28 cellular contexts compared by ENCODE assay signal in genomic region chr11:116537736-116538135, GRCh38.
"Had no signal": no experiment of that assay in that cellular context is flagged by ENCODE, and none has a peak within 500 bp of the region (broad histone marks: within the 10 kb centered on the region; RNA-seq: fewer than 3 reads in every experiment).

No MANE protein-coding gene starts in this region.

- H3K36me3 Mint-ChIP-seq: activated naive CD4-positive, alpha-beta T cell treated with anti-CD3 and anti-CD28 coated beads, Interleukin-2, amount 10 ng/mL, durations not matched to agents 7 days and 5 days; activated naive CD4-positive, alpha-beta T cell treated with anti-CD3 and anti-CD28 coated beads, Interleukin-2, amount 50 U/mL, for 72 hours; activated naive CD8-positive, alpha-beta T cell treated with anti-CD3 and anti-CD28 coated beads, Interleukin-2, amount 10 ng/mL, durations not matched to agents 7 days and 5 days; WTC11 had no signal

- H3K27ac Mint-ChIP-seq: activated CD4-positive, alpha-beta memory T cell treated with anti-CD3 and anti-CD28 coated beads, Interleukin-2, amount 10 ng/mL, durations not matched to agents 7 days and 5 days; activated CD4-positive, alpha-beta T cell treated with anti-CD3 and anti-CD28 coated beads, Interleukin-2, amount 10 ng/mL, durations not matched to agents 7 days and 5 days; activated naive CD4-positive, alpha-beta T cell treated with anti-CD3 and anti-CD28 coated beads, Interleukin-2, amount 10 ng/mL, durations not matched to agents 7 days and 5 days; activated naive CD4-positive, alpha-beta T cell treated with anti-CD3 and anti-CD28 coated beads, Interleukin-2, amount 50 U/mL, for 72 hours; activated naive CD8-positive, alpha-beta T cell treated with anti-CD3 and anti-CD28 coated beads, Interleukin-2, amount 10 ng/mL, durations not matched to agents 7 days and 5 days; activated T-cell treated with anti-CD3 and anti-CD28 coated beads, Interleukin-2, amount 50 U/mL, for 24 hours; activated T-cell treated with anti-CD3 and anti-CD28 coated beads, Interleukin-2, amount 50 U/mL, for 72 hours; WTC11 had no signal

- H3K27ac ChIP-seq: ascending aorta, breast epithelium, cardiac muscle cell had no signal

- H3K4me3 ChIP-seq: ascending aorta, breast epithelium, cardiac muscle cell had no signal

- H3K36me3 ChIP-seq: ascending aorta, breast epithelium, cardiac muscle cell had no signal

- H3K27me3 ChIP-seq: ascending aorta, cardiac muscle cell had no signal

- H3K9me3 Mint-ChIP-seq: activated CD4-positive, alpha-beta memory T cell treated with anti-CD3 and anti-CD28 coated beads, Interleukin-2, amount 10 ng/mL, durations not matched to agents 7 days and 5 days; activated CD4-positive, alpha-beta T cell treated with anti-CD3 and anti-CD28 coated beads, Interleukin-2, amount 10 ng/mL, durations not matched to agents 7 days and 5 days; activated naive CD4-positive, alpha-beta T cell treated with anti-CD3 and anti-CD28 coated beads, Interleukin-2, amount 10 ng/mL, durations not matched to agents 7 days and 5 days; activated naive CD4-positive, alpha-beta T cell treated with anti-CD3 and anti-CD28 coated beads, Interleukin-2, amount 50 U/mL, for 72 hours; activated naive CD8-positive, alpha-beta T cell treated with anti-CD3 and anti-CD28 coated beads, Interleukin-2, amount 10 ng/mL, durations not matched to agents 7 days and 5 days; activated T-cell treated with anti-CD3 and anti-CD28 coated beads, Interleukin-2, amount 50 U/mL, for 24 hours; activated T-cell treated with anti-CD3 and anti-CD28 coated beads, Interleukin-2, amount 50 U/mL, for 72 hours had no signal

- H3K4me1 ChIP-seq: ascending aorta, breast epithelium had no signal

- H3K4me3 Mint-ChIP-seq: activated CD4-positive, alpha-beta memory T cell treated with anti-CD3 and anti-CD28 coated beads, Interleukin-2, amount 10 ng/mL, durations not matched to agents 7 days and 5 days; activated CD4-positive, alpha-beta T cell treated with anti-CD3 and anti-CD28 coated beads, Interleukin-2, amount 10 ng/mL, durations not matched to agents 7 days and 5 days; activated naive CD4-positive, alpha-beta T cell treated with anti-CD3 and anti-CD28 coated beads, Interleukin-2, amount 10 ng/mL, durations not matched to agents 7 days and 5 days; activated naive CD8-positive, alpha-beta T cell treated with anti-CD3 and anti-CD28 coated beads, Interleukin-2, amount 10 ng/mL, durations not matched to agents 7 days and 5 days; activated T-cell treated with anti-CD3 and anti-CD28 coated beads, Interleukin-2, amount 50 U/mL, for 24 hours; activated T-cell treated with anti-CD3 and anti-CD28 coated beads, Interleukin-2, amount 50 U/mL, for 72 hours; brain; WTC11 had no signal

- DNase-seq: activated CD4-positive, alpha-beta memory T cell treated with anti-CD3 and anti-CD28 coated beads, Interleukin-2, amount 10 ng/mL, durations not matched to agents 7 days and 5 days; activated CD4-positive, alpha-beta T cell treated with anti-CD3 and anti-CD28 coated beads for 1 hour; activated CD4-positive, alpha-beta T cell treated with anti-CD3 and anti-CD28 coated beads for 4 hours; activated CD4-positive, alpha-beta T cell treated with anti-CD3 and anti-CD28 coated beads, Interleukin-2, amount 10 ng/mL, durations not matched to agents 7 days and 5 days; activated CD4-positive, alpha-beta T cell treated with anti-CD3 and anti-CD28 coated beads, Interleukin-2, amount 50 U/mL, for 4 hours; activated CD8-positive, alpha-beta memory T cell treated with anti-CD3 and anti-CD28 coated beads, Interleukin-2, amount 50 U/mL, for 48 hours; activated gamma-delta T cell; activated naive CD4-positive, alpha-beta T cell; activated naive CD4-positive, alpha-beta T cell treated with anti-CD3 and anti-CD28 coated beads, Interleukin-2, amount 10 ng/mL, durations not matched to agents 7 days and 5 days; activated naive CD8-positive, alpha-beta T cell treated with anti-CD3 and anti-CD28 coated beads, Interleukin-2, amount 10 ng/mL, durations not matched to agents 7 days and 5 days; activated T-cell treated with anti-CD3 and anti-CD28 coated beads for 4 hours; activated T-cell treated with anti-CD3 and anti-CD28 coated beads, Interleukin-2, amount 50 U/mL, for 24 hours; activated T-cell treated with anti-CD3 and anti-CD28 coated beads, Interleukin-2, amount 50 U/mL, for 72 hours; central memory CD4-positive, alpha-beta T cell; cerebellar nuclear complex; cortex of kidney; effector CD8-positive, alpha-beta T cell; foreskin fibroblast; head of caudate nucleus; T-helper 2 cell had no signal

- H3K4me1 Mint-ChIP-seq: activated CD4-positive, alpha-beta memory T cell treated with anti-CD3 and anti-CD28 coated beads, Interleukin-2, amount 10 ng/mL, durations not matched to agents 7 days and 5 days; activated CD4-positive, alpha-beta T cell treated with anti-CD3 and anti-CD28 coated beads, Interleukin-2, amount 10 ng/mL, durations not matched to agents 7 days and 5 days; activated naive CD4-positive, alpha-beta T cell treated with anti-CD3 and anti-CD28 coated beads, Interleukin-2, amount 10 ng/mL, durations not matched to agents 7 days and 5 days; activated naive CD8-positive, alpha-beta T cell treated with anti-CD3 and anti-CD28 coated beads, Interleukin-2, amount 10 ng/mL, durations not matched to agents 7 days and 5 days had no signal

- FAIRE-seq: frontal cortex had no signal

- H3K9me3 ChIP-seq: ascending aorta had no signal

- ATAC-seq: activated naive CD4-positive, alpha-beta T cell treated with anti-CD3 and anti-CD28 coated beads, Interleukin-2, amount 50 U/mL, for 72 hours; activated T-cell treated with anti-CD3 and anti-CD28 coated beads, Interleukin-2, amount 50 U/mL, for 72 hours; esophagus mucosa; WTC11 had no signal
